Comparison of ENCODE assay signal across 11 cellular contexts in the genomic region with DNA sequence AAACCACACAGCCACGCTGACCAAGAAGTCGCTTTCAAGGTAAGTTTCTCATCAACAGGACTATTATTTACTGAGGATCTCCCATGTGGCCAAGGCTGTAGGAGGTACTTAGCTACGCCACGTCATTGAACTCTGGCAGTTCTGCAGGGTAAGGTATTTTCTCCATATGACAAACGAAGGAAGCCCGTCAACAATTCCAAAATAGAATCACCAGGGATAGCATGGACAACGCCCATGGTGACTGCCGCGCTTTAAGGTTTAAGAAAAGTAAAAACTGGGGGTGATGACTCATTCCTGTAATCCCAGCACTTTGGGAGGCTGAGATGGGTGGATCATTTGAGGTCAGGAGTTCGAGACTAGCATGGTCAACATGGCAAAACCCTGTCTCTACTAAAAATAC. TPM values are rescaled to one million over a fixed set of nuclear protein-coding genes. Genes with fewer than 3 reads are reported as not detected.
DNase-seq lines count a peak whose midpoint lies in the region; ATAC-seq, FAIRE-seq and TF ChIP-seq lines count a peak whose summit lies in the region.
"Had no signal": no experiment of that assay in that cellular context is flagged by ENCODE, and none has a peak within 500 bp of the region (broad histone marks: within the 10 kb centered on the region; RNA-seq: fewer than 3 reads in every experiment).

No MANE protein-coding gene starts in this region.

- H3K9me3 ChIP-seq in cardiac muscle cell (ENCODE audit: low read depth) (no peaks in the 10 kb centered on the region), mesodermal cell (ENCODE audit: control insufficient read depth, low read length) (no peaks in the 10 kb centered on the region)
- H3K9me3 ChIP-seq: neutrophil had no signal

- no peak for ATAC-seq in Right ventricle myocardium inferior

- no peak for TF ChIP-seq CTCF in cardiac muscle cell (IDR thresholded peaks at IDR 0.05; ENCODE audit: low read depth, low read length)

- FAIRE-seq in urothelium cell line (lab: Jason Lieb, UNC) = no peak

- H3K27ac ChIP-seq in cardiac muscle cell (peak overlapping the region; percentile 38), cingulate gyrus (ENCODE audit: low read depth, low read length) (peak overlapping the region; percentile 62), mesodermal cell (ENCODE audit: low read depth, low read length, severe bottlenecking) (peak overlapping the region; percentile 97)
- H3K27ac ChIP-seq: neutrophil, VCaP had no signal

- H3K27me3 ChIP-seq in cardiac muscle cell = no peaks in the 10 kb centered on the region
- H3K27me3 ChIP-seq: neutrophil had no signal

- H3K4me3 ChIP-seq in cardiac muscle cell (no peak overlapping the region), mesodermal cell (ENCODE audit: extremely low read depth, insufficient read depth, low read length, poor library complexity, severe bottlenecking) (no peak overlapping the region)

- H3K4me1 ChIP-seq in cardiac muscle cell (ENCODE audit: low read depth) (peaks cover 36% of the 10 kb centered on the region), mesodermal cell (ENCODE audit: control insufficient read depth, insufficient read depth, low read length, poor library complexity, severe bottlenecking) (peaks cover 72% of the 10 kb centered on the region)

- WGBS in mesodermal cell (ENCODE audit: insufficient coverage in 2 of 2), 2 experiments = 94 to 95% methylated on average over 7 to 10 of the region's 10 CpGs

- H3K36me3 ChIP-seq in cardiac muscle cell (peaks cover 14% of the 10 kb centered on the region), mesodermal cell (ENCODE audit: control insufficient read depth, insufficient read depth, low read length) (peaks cover 67% of the 10 kb centered on the region)

- intact Hi-C loops in Right ventricle myocardium inferior (cut with DNase I) = no loop called here

- DNase-seq in cardiac muscle cell (ENCODE audit: low read depth in 1 of 2, low spot score in 1 of 2) (peak in 1 of 2 donors; percentile 82), Right ventricle myocardium inferior (ENCODE audit: missing footprints) (no peak), urothelium cell line (ENCODE audit: low spot score) (peak; percentile 36), NCI-H1417 treated with DMSO at 0.1 percent for 48 hours (lab: John Stamatoyannopoulos, UW) (no peak), iPS-NIHi7 (ENCODE audit: extremely low spot score) (no peak)
- no peak for DNase-seq in stimulated activated CD8-positive, alpha-beta memory T cell treated with anti-CD3 and anti-CD28 coated beads, Interleukin-4, amount 100 ng/mL, for 48 hours
- DNase-seq: head of caudate nucleus had no signal

RNA-seq across cellular contexts. Expression of gene SSH1, which starts 28.6 kb away (rescaled TPM):
- total RNA-seq in cardiac muscle cell (15.9 and 26.1 TPM in 2 replicates), Right ventricle myocardium inferior (30.1 TPM)
- polyA plus RNA-seq in cardiac muscle cell = 17.7 and 19.1 TPM in 2 replicates
- 39.1 TPM for polyA plus RNA-seq in mesodermal cell (2013, experiment 1 of 2)
- 31.0 TPM for polyA plus RNA-seq in mesodermal cell (2013, experiment 2 of 2)

RNA-seq across cellular contexts. Expression of gene DAO, which starts 51.1 kb away (rescaled TPM):
- total RNA-seq in cardiac muscle cell (not detected in 2 replicates), Right ventricle myocardium inferior (not detected)
- polyA plus RNA-seq in cardiac muscle cell = 0.72 TPM in 1 of 2 replicates, not detected in the other
- not detected for polyA plus RNA-seq in mesodermal cell (2013, experiment 1 of 2)
- polyA plus RNA-seq in mesodermal cell (2013, experiment 2 of 2) = not detected

Comparison
In these comparisons a context has a peak if more than half of its experiments do, and no peak if none do; other contexts are left out.
1. H3K27ac ChIP-seq: peak in every context shown above with its lines; median percentile 97 in mesodermal cell; 62 in cingulate gyrus; 38 in cardiac muscle cell.